ENCODE assay signal across 8 cellular contexts in genomic region chr18:58043452-58044369, GRCh38. TPM values are rescaled to one million over a fixed set of nuclear protein-coding genes. Genes with fewer than 3 reads are reported as not detected.
DNase-seq lines count a peak whose midpoint lies in the region; ATAC-seq and TF ChIP-seq lines count a peak whose summit lies in the region.

Gene NEDD4L (plus strand): TSS chr18:58044226. CDS start chr18:58044661, 435 bp downstream.

- H3K27me3 ChIP-seq in hepatocyte (no peaks in the 10 kb centered on the region), aorta (ENCODE audit: control insufficient read depth in 1 of 2, insufficient read depth in 2 of 2, low read length in 1 of 2) (no peaks in the 10 kb centered on the region)

- DNase-seq in NCI-H146 (lab: John Stamatoyannopoulos, UW): peak; percentile 97
- peak; percentile 44 for DNase-seq in T-helper 9 cell
- peak; percentile 64 for DNase-seq in astrocyte of the cerebellum (ENCODE audit: low read depth)
- DNase-seq in hepatocyte (ENCODE audit: low spot score): peak; percentile 94
- DNase-seq in retina: peak; percentile 95
- DNase-seq in aorta: peak; percentile 90 to 94

- peaks cover 19% of the 10 kb centered on the region for H4K20me1 ChIP-seq in hepatocyte (ENCODE audit: insufficient read depth, poor library complexity, severe bottlenecking)

- H3K4me1 ChIP-seq in hepatocyte (ENCODE audit: insufficient read depth): peaks cover 24% of the 10 kb centered on the region
- peaks cover 0 to 2% of the 10 kb centered on the region in 2 donors for H3K4me1 ChIP-seq in aorta (ENCODE audit: control insufficient read depth in 1 of 2, insufficient read depth in 2 of 2, low read length in 2 of 2)

- TF ChIP-seq CTCF in astrocyte of the cerebellum (IDR thresholded peaks at IDR 0.05; ENCODE audit: low read depth, low read length, missing control alignments) (peak; percentile 80), hepatocyte (IDR thresholded peaks at IDR 0.05; ENCODE audit: poor library complexity) (peak; percentile 98)

- H3K9me2 ChIP-seq in hepatocyte (replicated peaks; ENCODE audit: insufficient read depth): no peaks in the 10 kb centered on the region

- in situ Hi-C loops in astrocyte of the cerebellum (cut with HindIII; ENCODE audit: low sequenced_read_pairs): no loop called here

- H3K4me3 ChIP-seq in astrocyte of the cerebellum (ENCODE audit: low read depth, low read length) (peak within 1 kb of the TSS; percentile 76), hepatocyte (peak within 1 kb of the TSS; percentile 94), aorta (ENCODE audit: low read length in 2 of 2) (peak within 1 kb of the TSS; percentile 73 to 89)

- ATAC-seq in GM18502 (IDR thresholded peaks at IDR 0.05; ENCODE audit: poor library complexity, unreplicated experiment) (peak; percentile 76), HG02885 (IDR thresholded peaks at IDR 0.05; ENCODE audit: poor library complexity, unreplicated experiment) (peak; percentile 82), aorta (ENCODE audit: low FRiP score) (peak; percentile 91)

- H3K9me3 ChIP-seq in hepatocyte (ENCODE audit: low read depth): no peaks in the 10 kb centered on the region
- H3K9me3 ChIP-seq in aorta (ENCODE audit: control insufficient read depth, low read length): no peaks in the 10 kb centered on the region

- 1% methylated on average over 29 of the region's 93 CpGs for WGBS in hepatocyte (ENCODE audit: low lambda C conversion rate, missing lambda C conversion rate)
- WGBS in aorta, 2 donors: 1% methylated on average over 74 to 93 of the region's 93 CpGs

- intact Hi-C loops in aorta (cut with DNase I): loop anchor here (2.0 to 10.0 kb wide), 5 partner anchors 79 to 419 kb away; partner anchors contain the start of gene NARS1 (in 2 of the 2)

- H3K4me2 ChIP-seq in hepatocyte: peak within 1 kb of the TSS; percentile 84

- H3K36me3 ChIP-seq in hepatocyte (replicated peaks; ENCODE audit: insufficient read depth, low read depth): no peaks in the 10 kb centered on the region
- H3K36me3 ChIP-seq in aorta (ENCODE audit: control insufficient read depth in 1 of 2, insufficient read depth in 2 of 2, low read length in 1 of 2): no peaks in the 10 kb centered on the region

- peaks cover 41% of the 10 kb centered on the region for H3K79me2 ChIP-seq in hepatocyte

- H3K27ac ChIP-seq in hepatocyte (peak within 1 kb of the TSS; percentile 97), aorta (ENCODE audit: low read depth in 1 of 2, low read length in 2 of 2) (peak within 1 kb of the TSS in 1 of 2 donors; percentile 29)

- peak within 1 kb of the TSS; percentile 86 for H2AFZ ChIP-seq in hepatocyte

RNA-seq across cellular contexts. Expression of gene NEDD4L, which starts in this region (rescaled TPM):
- total RNA-seq in hepatocyte (139 and 140 TPM in 2 replicates), aorta (10 to 100 TPM; 20.9 to 24.0 TPM)
- polyA plus RNA-seq in hepatocyte (104 and 122 TPM in 2 replicates), aorta (10 to 100 TPM in 1 of 2 donors, 1 to 10 TPM in 1; 4.0 to 14.8 TPM)

Comparison
In these comparisons a context has a peak if more than half of its experiments do, and no peak if none do; other contexts are left out.
1. DNase-seq: peak in every context shown above with its lines; median percentile 97 in NCI-H146; 95 in retina; 94 in hepatocyte; 92 in aorta; 64 in astrocyte of the cerebellum; 44 in T-helper 9 cell.